8 cellular contexts compared by ENCODE assay signal in genomic region chr9:34992376-34992951, GRCh38. TPM values are rescaled to one million over a fixed set of nuclear protein-coding genes. Genes with fewer than 3 reads are reported as not detected.
DNase-seq lines count a peak whose midpoint lies in the region; ATAC-seq and TF ChIP-seq lines count a peak whose summit lies in the region.

No MANE protein-coding gene starts in this region.

- H3K9ac ChIP-seq in HCT116 (ENCODE audit: low read length): peak overlapping the region; percentile 47

- 48 to 51% methylated on average over 16 of the region's 16 CpGs for WGBS in esophagus, 2 donors

- no TSS peak for BruUV-seq in HCT116 (replicated peaks; lab: Mats Ljungman, UMichigan)

- TF ChIP-seq POLR2A in HCT116 (IDR thresholded peaks at IDR 0.05; ENCODE audit: borderline replicate concordance, extremely low read depth, insufficient read depth, insufficient read length) (no peak), vagina (IDR thresholded peaks at IDR 0.05) (no peak)

- H3K9me2 ChIP-seq in HCT116 (ENCODE audit: insufficient read depth): no peaks in the 10 kb centered on the region

- H3K79me2 ChIP-seq in HCT116 (ENCODE audit: insufficient read depth, low read length): no peaks in the 10 kb centered on the region

- POLR2A ChIA-PET in HCT116 (lab: Charles Lee): no interaction called here

- peak; percentile 22 for DNase-seq in HCT116 (ENCODE audit: low read depth, low spot score)
- peak; percentile 56 to 66 for DNase-seq in activated CD4-positive, alpha-beta T cell treated with anti-CD3 and anti-CD28 coated beads, Interleukin-2, amount 50 U/mL, for 4 hours
- peak; percentile 66 for DNase-seq in occipital lobe (lab: John Stamatoyannopoulos, UW)
- DNase-seq in vagina (ENCODE audit: extremely low spot score in 2 of 2): peak; percentile 86 to 94
- DNase-seq in HUDEP-2 (lab: John Stamatoyannopoulos, UW; ENCODE audit: unreplicated experiment in 76 of 76): no peak
- no peak for DNase-seq in AML-193 (lab: John Stamatoyannopoulos, UW)
- DNase-seq in SHP77 (lab: John Stamatoyannopoulos, UW): no peak

- 0 out of 4 replicates have a peak, but pooled peaks cover 0 to 2% of the 10 kb centered on the region in 2 experiments for H3K36me3 ChIP-seq in HCT116 (ENCODE audit: control insufficient read depth in 1 of 2, insufficient read depth in 2 of 2, low read length in 2 of 2)
- peaks cover 0 to 4% of the 10 kb centered on the region in 2 donors for H3K36me3 ChIP-seq in esophagus (ENCODE audit: control insufficient read depth in 2 of 2, insufficient read depth in 2 of 2, low read length in 1 of 2)
- H3K36me3 ChIP-seq in vagina: peaks cover 0 to 5% of the 10 kb centered on the region in 2 donors

- no peak for TF ChIP-seq RAD21 in HCT116 (IDR thresholded peaks at IDR 0.05; ENCODE audit: low read depth)

- H2AFZ ChIP-seq in HCT116 (ENCODE audit: low read depth, low read length, poor library complexity, severe bottlenecking): no peak overlapping the region

- RAD21 ChIA-PET in HCT116 (lab: Charles Lee; ENCODE audit: low non-redundant PET in 1 of 2, low total read pairs in 2 of 2, uncharacterized antibody in 2 of 2, unreplicated experiment in 2 of 2): interaction anchor here in 1 of 2 experiments (0.9 kb wide), 1 partner anchor 93 kb away, joined by 3 read pairs; no protein-coding TSS in a partner anchor

- ATAC-seq in HCT116: no peak

- H3K4me3 ChIP-seq in HCT116 (replicated peaks in 1 of 2; ENCODE audit: low read depth in 1 of 2, low read length in 2 of 2): peak overlapping the region in 1 of 2 experiments; percentile 51; a peak in 3 of 4 replicates
- H3K4me3 ChIP-seq in esophagus (ENCODE audit: low read depth in 1 of 2, low read length in 2 of 2): no peak overlapping the region
- no peak overlapping the region for H3K4me3 ChIP-seq in vagina

- H3K27ac ChIP-seq in HCT116 (ENCODE audit: low read depth, low read length) (peak overlapping the region; percentile 22), esophagus (ENCODE audit: low read depth in 2 of 2, low read length in 1 of 2) (peak overlapping the region; percentile 85 to 94), vagina (peak overlapping the region; percentile 90)

- intact Hi-C loops in HCT116 (cut with micrococcal nuclease) (loop anchor here (5.0 kb wide), 1 partner anchor 105 kb away; the partner anchor contains the start of gene PIGO), vagina (cut with DNase I) (no loop called here)

- no peaks in the 10 kb centered on the region for H3K27me3 ChIP-seq in HCT116 (ENCODE audit: insufficient read depth, low read length)
- H3K27me3 ChIP-seq in esophagus (ENCODE audit: control insufficient read depth in 1 of 2, insufficient read depth in 2 of 2, low read length in 2 of 2): no peaks in the 10 kb centered on the region
- H3K27me3 ChIP-seq in vagina: no peaks in the 10 kb centered on the region

- H4K20me1 ChIP-seq in HCT116 (ENCODE audit: insufficient read depth): no peaks in the 10 kb centered on the region

- TF ChIP-seq CTCF in HCT116 (IDR thresholded peaks at IDR 0.05 in 2 of 3, conservative IDR thresholded peaks at IDR 0.05 in 1 of 3; ENCODE audit: borderline replicate concordance in 1 of 3, insufficient read depth in 1 of 3, low read depth in 2 of 3, low read length in 2 of 3) (no peak), vagina (IDR thresholded peaks at IDR 0.05) (no peak)

- CTCF ChIA-PET in HCT116 (lab: Charles Lee): interaction anchor here (5.7 kb wide), 1 partner anchor 93 kb away, joined by 83 read pairs; no protein-coding TSS in a partner anchor

- peak overlapping the region; percentile 78 for H3K4me2 ChIP-seq in HCT116 (ENCODE audit: low read length)

- H3K4me1 ChIP-seq in HCT116 (ENCODE audit: control insufficient read depth in 1 of 2, insufficient read depth in 2 of 2, low read length in 2 of 2) (peaks cover 21 to 61% of the 10 kb centered on the region in 2 experiments), esophagus (ENCODE audit: control insufficient read depth in 2 of 2, insufficient read depth in 2 of 2, low read length in 1 of 2) (peaks cover 15 to 25% of the 10 kb centered on the region in 2 donors), vagina (peaks cover 57% of the 10 kb centered on the region)

- H3K9me3 ChIP-seq in HCT116 (ENCODE audit: control insufficient read depth in 1 of 2, insufficient read depth in 1 of 2, low read depth in 1 of 2, low read length in 2 of 2) (no peaks in the 10 kb centered on the region), esophagus (ENCODE audit: control insufficient read depth in 2 of 2, insufficient read depth in 1 of 2, low read depth in 1 of 2, low read length in 1 of 2) (no peaks in the 10 kb centered on the region), vagina (no peaks in the 10 kb centered on the region)

TF ChIP-seq in HCT116, 20 proteins besides CTCF, POLR2A, EP300 and RAD21:
- TF ChIP-seq POLR2AphosphoS5 (IDR thresholded peaks at IDR 0.05; ENCODE audit: low read depth, low read length) (0 out of 2 replicates have a peak, but pooled peaks have one; percentile 23), TCF7L2 (IDR thresholded peaks at IDR 0.05; ENCODE audit: borderline replicate concordance, extremely low read depth, insufficient read depth, insufficient read length) (peak; percentile 59), YY1 (IDR thresholded peaks at IDR 0.05; ENCODE audit: extremely low read depth, insufficient replicate concordance, low read depth, low read length) (no peak), JUND (IDR thresholded peaks at IDR 0.05) (no peak)

RNA-seq across cellular contexts. Expression of gene DNAJB5, which starts 2.9 kb away (rescaled TPM):
- total RNA-seq in HCT116 (2021; ENCODE audit: unreplicated experiment): 3.6 TPM
- 4.2 and 4.7 TPM in 2 replicates for polyA plus RNA-seq in HCT116 (2012)
- 1 to 10 TPM; 4.2 to 8.9 TPM for polyA plus RNA-seq in esophagus
- 47.9 TPM for total RNA-seq in occipital lobe
- 6.9 TPM for total RNA-seq in vagina

RNA-seq across cellular contexts. Expression of gene PHF24, which starts 34.4 kb away (rescaled TPM):
- total RNA-seq in HCT116 (2021; ENCODE audit: unreplicated experiment) (0.47 TPM), occipital lobe (25.6 TPM), vagina (0.25 TPM)
- polyA plus RNA-seq in HCT116 (2012): 0.11 and 0.21 TPM in 2 replicates
- under 1 TPM; 0.04 to 0.07 TPM for polyA plus RNA-seq in esophagus

Comparison
In these comparisons a context has a peak if more than half of its experiments do, and no peak if none do; other contexts are left out.
1. DNase-seq: peak in HCT116 (single experiment), activated CD4-positive, alpha-beta T cell treated with anti-CD3 and anti-CD28 coated beads, Interleukin-2, amount 50 U/mL, for 4 hours (2 of 2), occipital lobe (single experiment) and vagina (2 of 2); none in HUDEP-2 (0 of 76), AML-193 (0 of 2) and SHP77 (0 of 2).
2. H3K27ac ChIP-seq: peak in every context shown above with its lines; median percentile 90 in vagina; 90 in esophagus; 22 in HCT116.
3. RNA of gene PHF24, which starts 34.4 kb away (total RNA-seq): 25.6 TPM in occipital lobe (single experiment); 0.47 TPM in HCT116 (single experiment) and 0.25 TPM in vagina (single experiment); every median in the first group is over 10 times any median in the second.